19 cellular contexts compared by ENCODE assay signal in the genomic region with DNA sequence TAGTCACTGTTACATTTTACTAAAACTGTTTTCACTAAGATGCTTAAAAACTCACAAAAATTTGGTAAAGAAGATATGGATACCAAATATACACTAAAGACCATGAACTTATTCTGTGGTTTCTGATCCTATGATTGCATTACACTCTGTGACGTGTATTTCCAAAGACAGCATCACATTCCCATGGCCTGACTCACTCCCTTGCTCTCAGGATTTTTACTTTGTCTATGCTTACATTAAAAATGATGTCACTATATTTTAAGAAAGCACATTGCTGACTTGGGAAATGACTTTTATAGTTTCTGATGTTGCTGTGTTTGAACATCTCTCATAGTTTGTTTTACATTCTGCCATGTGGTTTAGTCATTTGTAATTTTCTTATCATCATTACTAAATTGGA.
A peak's percentile ranks its signal among the peaks of the same experiment; 100 is the strongest.
DNase-seq lines count a peak whose midpoint lies in the region; ATAC-seq and TF ChIP-seq lines count a peak whose summit lies in the region.
"Had no signal": no experiment of that assay in that cellular context is flagged by ENCODE, and none has a peak within 500 bp of the region (broad histone marks: within the 10 kb centered on the region; RNA-seq: fewer than 3 reads in every experiment).

No MANE protein-coding gene starts in this region.

- H3K4me3 Mint-ChIP-seq in natural killer cell: no peak overlapping the region
- H3K4me3 Mint-ChIP-seq: T-helper 17 cell had no signal

- no peaks in the 10 kb centered on the region for H3K27me3 ChIP-seq in AG04450 (ENCODE audit: control insufficient read depth, insufficient read depth, low read length)
- H3K27me3 ChIP-seq: testis had no signal

- peaks cover 7 to 10% of the 10 kb centered on the region in 2 donors for H3K9me3 Mint-ChIP-seq in natural killer cell

- POLR2A ChIA-PET in AG04450 (lab: Yijun Ruan, JAX): no interaction called here

- intact Hi-C loops in natural killer cell (cut with micrococcal nuclease) (no loop called here), Right ventricle myocardium inferior (cut with DNase I) (no loop called here)

- no peak overlapping the region for H3K27ac Mint-ChIP-seq in natural killer cell
- H3K27ac Mint-ChIP-seq: T-helper 17 cell had no signal

- CTCF ChIA-PET in AG04450 (lab: Charles Lee): no interaction called here

- peaks cover 8% of the 10 kb centered on the region for H3K36me3 Mint-ChIP-seq in natural killer cell

- no peaks in the 10 kb centered on the region for H3K27me3 Mint-ChIP-seq in natural killer cell (ENCODE audit: low read depth in 2 of 2)
- H3K27me3 Mint-ChIP-seq: T-helper 17 cell had no signal

- peak; percentile 50 for DNase-seq in AG04450 (ENCODE audit: low read depth, low spot score)
- DNase-seq in RKO (ENCODE audit: low spot score): peak; percentile 49
- peak; percentile 50 for DNase-seq in choroid plexus epithelial cell (ENCODE audit: low read depth)
- DNase-seq in hepatic stellate cell (ENCODE audit: low spot score): peak; percentile 5
- DNase-seq in NCI-H1105 (lab: John Stamatoyannopoulos, UW): no peak
- DNase-seq in natural killer cell: no peak
- DNase-seq in Right ventricle myocardium inferior (ENCODE audit: missing footprints): no peak
- DNase-seq: activated CD4-positive, alpha-beta T cell treated with anti-CD3 and anti-CD28 coated beads, Interleukin-2, amount 50 U/mL, for 48 hours; activated naive CD4-positive, alpha-beta T cell; DMS153; GF-D8; KG1; left ventricle myocardium superior; NCI-H1105 treated with DMSO at 0.1 percent for 48 hours; NCI-H524; T-helper 17 cell; testis had no signal

- H3K4me3 ChIP-seq in AG04450 (ENCODE audit: low read depth, low read length) (no peak overlapping the region), choroid plexus epithelial cell (ENCODE audit: low read depth, low read length) (no peak overlapping the region)
- H3K4me3 ChIP-seq: GM12878, testis had no signal

- H3K9me3 ChIP-seq in AG04450 (ENCODE audit: control insufficient read depth, insufficient read depth, low read length): no peaks in the 10 kb centered on the region; the same call in 1 of the 2 replicates
- H3K9me3 ChIP-seq: testis had no signal

- no peak for ATAC-seq in HG02642 (IDR thresholded peaks at IDR 0.05; ENCODE audit: poor library complexity, unreplicated experiment)
- no peak for ATAC-seq in natural killer cell
- no peak for ATAC-seq in Right ventricle myocardium inferior
- ATAC-seq: GM12878, left ventricle myocardium superior, T-helper 17 cell had no signal

- H3K4me1 Mint-ChIP-seq in natural killer cell: no peaks in the 10 kb centered on the region
- H3K4me1 Mint-ChIP-seq: T-helper 17 cell had no signal

- H3K27ac ChIP-seq in AG04450 (ENCODE audit: low read depth, low read length): no peak overlapping the region
- H3K27ac ChIP-seq: testis had no signal

- TF ChIP-seq CTCF in AG04450 (IDR thresholded peaks at IDR 0.05; ENCODE audit: low read depth, low read length): no peak
- TF ChIP-seq CTCF in choroid plexus epithelial cell (conservative IDR thresholded peaks at IDR 0.05; ENCODE audit: low read depth, low read length): no peak
- no peak for TF ChIP-seq CTCF in natural killer cell (IDR thresholded peaks at IDR 0.05)

Comparison
In these comparisons a context has a peak if more than half of its experiments do, and no peak if none do; other contexts are left out.
1. DNase-seq: peak in AG04450 (single experiment), RKO (single experiment), choroid plexus epithelial cell (single experiment) and hepatic stellate cell (single experiment); none in NCI-H1105 (single experiment), natural killer cell (single experiment) and Right ventricle myocardium inferior (single experiment).